In genomic region chr19:12610540-12611360, GRCh38 we compare ENCODE assay signal across 8 cellular contexts. TPM values are rescaled to one million over a fixed set of nuclear protein-coding genes. Genes with fewer than 3 reads are reported as not detected.
A peak's percentile ranks its signal among the peaks of the same experiment; 100 is the strongest.
DNase-seq lines count a peak whose midpoint lies in the region; ATAC-seq and TF ChIP-seq lines count a peak whose summit lies in the region.

ZNF490 (minus strand) TSS chr19:12610813; CDS start chr19:12610680, 133 bp downstream.
ZNF791 (plus strand) TSS chr19:12610920; CDS start chr19:12611080, 160 bp downstream.

- 0 out of 2 replicates have a peak, but pooled peaks have one; percentile 6 for TF ChIP-seq RAD21 in SK-N-SH (IDR thresholded peaks at IDR 0.05; ENCODE audit: low read length)

- H3K4me3 ChIP-seq in SK-N-SH (ENCODE audit: low read depth in 2 of 2, low read length in 1 of 2) = peak within 1 kb of the TSS; percentile 87 to 98
- H3K4me3 ChIP-seq in neutrophil (ENCODE audit: low read depth in 1 of 2, low read length in 1 of 2) = peak within 1 kb of the TSS; percentile 65 to 95

- WGBS in SK-N-SH (ENCODE audit: low lambda C conversion rate) = 0% methylated on average over 15 of the region's 61 CpGs

- peak; percentile 80 for ATAC-seq in HG02588 (IDR thresholded peaks at IDR 0.05; ENCODE audit: unreplicated experiment)

- H3F3A ChIP-seq in SK-N-SH (replicated peaks; ENCODE audit: insufficient read depth) = peaks cover 19% of the 10 kb centered on the region

- DNase-seq in GM04504 (ENCODE audit: low read depth) = peak; percentile 96
- DNase-seq in NCI-H1092 (lab: John Stamatoyannopoulos, UW) = peak; percentile 98
- DNase-seq in SK-N-SH = peak; percentile 96
- DNase-seq in activated naive CD4-positive, alpha-beta T cell treated with anti-CD3 and anti-CD28 coated beads, Interleukin-2, amount 50 U/mL, for 16 hours = peak; percentile 97
- DNase-seq in germinal center (ENCODE audit: low spot score) = peak; percentile 95
- DNase-seq in substantia nigra (lab: John Stamatoyannopoulos, UW) = peak; percentile 58 to 99 (median 96)

- H3K9me2 ChIP-seq in SK-N-SH = no peaks in the 10 kb centered on the region

- H3K9me3 ChIP-seq in SK-N-SH = no peaks in the 10 kb centered on the region
- H3K9me3 ChIP-seq in neutrophil = no peaks in the 10 kb centered on the region

- H3K4me2 ChIP-seq in SK-N-SH = peak within 1 kb of the TSS; percentile 93

- TF ChIP-seq CTCF in SK-N-SH (IDR thresholded peaks at IDR 0.05) = peak; percentile 28
- TF ChIP-seq CTCF in neutrophil (IDR thresholded peaks at IDR 0.05) = peak; percentile 47

- H4K20me1 ChIP-seq in SK-N-SH (ENCODE audit: insufficient read depth) = peaks cover 4% of the 10 kb centered on the region

- peaks cover 65% of the 10 kb centered on the region for H3K79me2 ChIP-seq in SK-N-SH (ENCODE audit: insufficient read depth)

- H3K4me1 ChIP-seq in SK-N-SH (ENCODE audit: control insufficient read depth in 1 of 2, insufficient read depth in 2 of 2, low read depth in 1 of 2, low read length in 1 of 2) (peaks cover 2 to 6% of the 10 kb centered on the region in 2 experiments; a peak in 3 of 4 replicates), neutrophil (ENCODE audit: control insufficient read depth in 1 of 2, insufficient read depth in 1 of 2, low read depth in 1 of 2, low read length in 1 of 2) (peaks cover 41 to 46% of the 10 kb centered on the region in 2 experiments)

- H3K27me3 ChIP-seq in SK-N-SH (ENCODE audit: insufficient read depth) (no peaks in the 10 kb centered on the region), neutrophil (no peaks in the 10 kb centered on the region)

- CTCF ChIA-PET in SK-N-SH (lab: Yijun Ruan, JAX) = interaction anchor here (1.0 to 2.1 kb wide), 4 partner anchors 29 to 115 kb away, joined by 3 to 8 read pairs (median 5); no protein-coding TSS in a partner anchor

- peak in 1 of 2 experiments; percentile 70; a peak in 1 of 4 replicates for TF ChIP-seq EP300 in SK-N-SH (IDR thresholded peaks at IDR 0.05; ENCODE audit: borderline replicate concordance in 1 of 2, low read depth in 1 of 2, low read length in 1 of 2)

- H3K36me3 ChIP-seq in SK-N-SH (replicated peaks in 1 of 2; ENCODE audit: control insufficient read depth in 1 of 2, insufficient read depth in 2 of 2, low read length in 1 of 2) (peaks cover 16 to 53% of the 10 kb centered on the region in 2 experiments), neutrophil (no peaks in the 10 kb centered on the region)

- H3K27ac ChIP-seq in SK-N-SH (ENCODE audit: low read depth in 2 of 2, low read length in 1 of 2) (peak within 1 kb of the TSS; percentile 87 to 95), neutrophil (peak within 1 kb of the TSS; percentile 92), substantia nigra (ENCODE audit: low read depth, low read length, poor library complexity, severe bottlenecking) (peak within 1 kb of the TSS; percentile 92)

- H3K9ac ChIP-seq in SK-N-SH = peak within 1 kb of the TSS; percentile 96

- H2AFZ ChIP-seq in SK-N-SH (ENCODE audit: low read depth) = peak within 1 kb of the TSS; percentile 99

- POLR2A ChIA-PET in SK-N-SH (lab: Yijun Ruan, JAX) = interaction anchor here (0.6 to 1.2 kb wide), 4 partner anchors 59 to 454 kb away, joined by 3 to 4 read pairs (median 3); partner anchors contain the start of gene ZNF625

TF ChIP-seq in SK-N-SH, 30 proteins besides CTCF, POLR2A, EP300 and RAD21 (continues in another document):
- peak; percentile 97 for TF ChIP-seq RFX5 (IDR thresholded peaks at IDR 0.05; ENCODE audit: low read length)
- no peak for TF ChIP-seq JUND (IDR thresholded peaks at IDR 0.05)
- TF ChIP-seq POLR2AphosphoS5 (IDR thresholded peaks at IDR 0.05; ENCODE audit: low read depth, low read length) = peak; percentile 93
- TF ChIP-seq YY1 (IDR thresholded peaks at IDR 0.05; ENCODE audit: low read depth) = no peak
- peak; percentile 71; the same call in 1 of the 2 replicates for TF ChIP-seq MAX (IDR thresholded peaks at IDR 0.05; ENCODE audit: low read depth)
- no peak for TF ChIP-seq NFIC (IDR thresholded peaks at IDR 0.05; ENCODE audit: borderline replicate concordance)
- TF ChIP-seq TAF1 (IDR thresholded peaks at IDR 0.05; ENCODE audit: borderline replicate concordance, low read depth, low read length) = peak; percentile 93
- no peak for TF ChIP-seq USF1 (IDR thresholded peaks at IDR 0.05; ENCODE audit: borderline replicate concordance, low read depth)
- peak; percentile 93 for TF ChIP-seq GABPA (IDR thresholded peaks at IDR 0.05; ENCODE audit: low read depth)
- TF ChIP-seq ELF1 (IDR thresholded peaks at IDR 0.05) = peak; percentile 96
- TF ChIP-seq SMC3 (IDR thresholded peaks at IDR 0.05; ENCODE audit: low read depth, low read length) = no peak
- TF ChIP-seq NRF1 (IDR thresholded peaks at IDR 0.05; ENCODE audit: low read depth, low read length) = peak; percentile 33; the same call in 1 of the 2 replicates
- no peak for TF ChIP-seq CHD2 (IDR thresholded peaks at IDR 0.05; ENCODE audit: low read length, partially characterized antibody)
- TF ChIP-seq IRF3 (IDR thresholded peaks at IDR 0.05; ENCODE audit: low read depth, low read length) = no peak
- TF ChIP-seq RCOR1 (IDR thresholded peaks at IDR 0.05; ENCODE audit: low read length) = no peak
- TF ChIP-seq SIN3A (IDR thresholded peaks at IDR 0.05; ENCODE audit: borderline replicate concordance, low read depth, low read length) = peak; percentile 96; the same call in 1 of the 2 replicates
- no peak for TF ChIP-seq RXRA (IDR thresholded peaks at IDR 0.05; ENCODE audit: borderline replicate concordance, low read depth)
- no peak for TF ChIP-seq TEAD4 (IDR thresholded peaks at IDR 0.05; ENCODE audit: borderline replicate concordance, insufficient read depth)
- TF ChIP-seq REST (IDR thresholded peaks at IDR 0.05; ENCODE audit: low read depth, low read length) = peak; percentile 35; the same call in 1 of the 2 replicates
- no peak for TF ChIP-seq FOSL2 (IDR thresholded peaks at IDR 0.05; ENCODE audit: borderline replicate concordance, low read depth)
- TF ChIP-seq MEF2A (IDR thresholded peaks at IDR 0.05; ENCODE audit: borderline replicate concordance, low read depth) = no peak
- TF ChIP-seq GATA2 (CRISPR knock-in tag; IDR thresholded peaks at IDR 0.05) = no peak

RNA-seq across cellular contexts. Expression of gene ZNF490, which starts in this region (rescaled TPM):
- polyA plus RNA-seq in SK-N-SH (2012; rRNA removed) = 1.3 TPM in 2 replicates
- 1.1 and 1.4 TPM in 2 replicates for polyA plus RNA-seq in SK-N-SH (2012; cell fraction: cytosol; rRNA removed)
- 1.1 and 1.5 TPM in 2 replicates for polyA plus RNA-seq in SK-N-SH (2012; cell fraction: nucleus; rRNA removed)

RNA-seq across cellular contexts. Expression of gene ZNF791, which starts in this region (rescaled TPM):
- polyA plus RNA-seq in SK-N-SH (2012; rRNA removed) = 8.9 and 9.3 TPM in 2 replicates
- 6.3 and 6.6 TPM in 2 replicates for polyA plus RNA-seq in SK-N-SH (2012; cell fraction: cytosol; rRNA removed)
- polyA plus RNA-seq in SK-N-SH (2012; cell fraction: nucleus; rRNA removed) = 11.0 and 11.7 TPM in 2 replicates

Comparison
In these comparisons a context has a peak if more than half of its experiments do, and no peak if none do; other contexts are left out.
1. Peak in every context shown above with its lines: DNase-seq, ATAC-seq, H3K4me3 ChIP-seq and H3K27ac ChIP-seq.